In the genomic region with DNA sequence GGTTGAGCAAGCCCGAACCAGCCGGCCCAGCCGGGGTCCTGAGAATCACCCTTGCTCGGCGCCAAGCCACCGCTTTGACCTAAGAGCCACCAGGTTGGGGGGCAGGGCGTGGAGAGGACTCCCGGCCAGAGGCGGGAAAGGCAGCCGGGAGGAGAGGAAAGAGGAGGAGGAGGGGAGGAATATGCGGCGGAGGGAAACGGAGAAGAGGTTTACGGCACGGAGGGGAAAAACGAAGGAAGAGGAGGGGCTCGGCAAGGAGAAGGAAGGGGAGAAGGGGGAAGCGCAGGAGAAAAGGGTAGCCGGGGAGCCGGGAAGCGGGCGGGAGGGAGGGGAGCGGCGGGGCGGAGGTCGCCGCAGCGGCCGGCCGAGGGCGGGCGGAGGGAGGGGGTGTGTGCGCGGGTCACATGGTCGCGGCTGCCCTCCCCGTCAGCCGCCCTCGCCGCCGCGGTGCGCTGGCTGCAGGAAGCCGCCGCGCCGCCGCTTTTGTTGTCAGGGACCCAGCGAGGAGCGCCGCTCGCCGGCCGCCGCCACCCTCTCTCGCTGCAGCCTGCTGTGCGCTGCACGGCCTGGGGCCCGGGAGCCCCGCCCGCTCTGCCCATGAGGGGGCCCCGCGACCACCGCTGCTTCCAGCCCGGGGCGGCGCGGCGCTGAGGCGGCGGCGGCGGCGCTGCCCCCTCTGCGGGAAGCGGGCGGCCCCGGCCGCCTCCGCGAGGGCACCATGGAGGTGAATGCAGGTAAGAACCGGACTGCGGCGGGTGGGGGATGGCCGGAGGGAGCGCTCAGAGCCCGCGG, we compare ENCODE assay signal across 8 cellular contexts. TPM values are rescaled to one million over a fixed set of nuclear protein-coding genes. Genes with fewer than 3 reads are reported as not detected.
DNase-seq lines count a peak whose midpoint lies in the region; ATAC-seq, FAIRE-seq and TF ChIP-seq lines count a peak whose summit lies in the region.

A gene (plus strand): TSS at position 426 of the 792 bp plus-strand sequence. CDS start 293 bp downstream, at position 719.

- no peak for TF ChIP-seq POLR2A in breast epithelium (IDR thresholded peaks at IDR 0.05)

- peak within 1 kb of the TSS; percentile 84 for H3K4me3 ChIP-seq in WERI-Rb-1 (ENCODE audit: low read depth, low read length)
- H3K4me3 ChIP-seq in breast epithelium = peak within 1 kb of the TSS; percentile 67 to 93 (median 90)
- peak within 1 kb of the TSS; percentile 80 to 99 for H3K4me3 ChIP-seq in small intestine (ENCODE audit: low read depth in 1 of 2, low read length in 2 of 2)

- no peak for TF ChIP-seq CTCF in WERI-Rb-1 (IDR thresholded peaks at IDR 0.05; ENCODE audit: low read depth, low read length)
- peak in 1 of 3 donors; percentile 22 for TF ChIP-seq CTCF in breast epithelium (IDR thresholded peaks at IDR 0.05)

- intact Hi-C loops in breast epithelium (cut with DNase I; ENCODE audit: low total_unique reads) = no loop called here

- H3K27me3 ChIP-seq in WERI-Rb-1 (ENCODE audit: insufficient read depth, low read depth, severe bottlenecking) (no peaks in the 10 kb centered on the region), breast epithelium (no peaks in the 10 kb centered on the region), small intestine (ENCODE audit: control insufficient read depth in 2 of 2, insufficient read depth in 2 of 2, low read length in 2 of 2) (no peaks in the 10 kb centered on the region)

- ATAC-seq in HG02798 (IDR thresholded peaks at IDR 0.05; ENCODE audit: poor library complexity, unreplicated experiment) = peak; percentile 61

- H3K36me3 ChIP-seq in WERI-Rb-1 = peaks cover 10% of the 10 kb centered on the region
- H3K36me3 ChIP-seq in breast epithelium = no peaks in the 10 kb centered on the region
- H3K36me3 ChIP-seq in small intestine (ENCODE audit: control insufficient read depth in 2 of 2, insufficient read depth in 2 of 2, low read length in 2 of 2) = no peaks in the 10 kb centered on the region

- 0 to 1% (median 1%) methylated on average over 41 to 88 of the region's 88 CpGs for WGBS in small intestine, 3 donors

- H3K9me3 ChIP-seq in WERI-Rb-1 (ENCODE audit: severe bottlenecking) = no peaks in the 10 kb centered on the region
- H3K9me3 ChIP-seq in breast epithelium = no peaks in the 10 kb centered on the region
- H3K9me3 ChIP-seq in small intestine (ENCODE audit: control insufficient read depth, low read depth) = no peaks in the 10 kb centered on the region

- FAIRE-seq in small intestine (lab: Jason Lieb, UNC) = no peak

- H3K4me1 ChIP-seq in breast epithelium (peaks cover 0 to 16% of the 10 kb centered on the region in 2 donors), small intestine (ENCODE audit: control insufficient read depth in 2 of 2, insufficient read depth in 1 of 2, low read depth in 1 of 2, low read length in 1 of 2) (peaks cover 3 to 10% of the 10 kb centered on the region in 2 donors)

- H3K27ac ChIP-seq in WERI-Rb-1 = peak within 1 kb of the TSS; percentile 96
- H3K27ac ChIP-seq in breast epithelium = peak within 1 kb of the TSS; percentile 99 to 100
- peak within 1 kb of the TSS; percentile 92 to 97 for H3K27ac ChIP-seq in small intestine (ENCODE audit: low read depth in 1 of 2, low read length in 1 of 2)

- peak; percentile 72 for DNase-seq in NCI-H345 (lab: John Stamatoyannopoulos, UW)
- DNase-seq in NCI-H345 treated with DMSO at 0.1 percent for 48 hours (lab: John Stamatoyannopoulos, UW; ENCODE audit: unreplicated experiment) = no peak
- DNase-seq in NCI-H128 (lab: John Stamatoyannopoulos, UW; ENCODE audit: unreplicated experiment) = peak; percentile 26
- DNase-seq in WERI-Rb-1 = peak; percentile 88
- DNase-seq in breast epithelium (ENCODE audit: low spot score in 2 of 2) = peak; percentile 70 to 81
- peak; percentile 85 for DNase-seq in iPS-NIHi7 (ENCODE audit: extremely low spot score)
- DNase-seq in small intestine = peak; percentile 81

RNA-seq across cellular contexts. Expression of the gene that starts here (rescaled TPM):
- 10 to 100 TPM; 26.2 to 43.8 (median 37.4) TPM for total RNA-seq in breast epithelium
- polyA plus RNA-seq in small intestine = 10 to 100 TPM in 1 of 3 donors, 1 to 10 TPM in 2; 8.3 to 13.0 (median 9.8) TPM
